ENCODE assay signal across 19 cellular contexts in genomic region chr4:6960628-6961027, GRCh38. TPM values are rescaled to one million over a fixed set of nuclear protein-coding genes. Genes with fewer than 3 reads are reported as not detected.
A peak's percentile ranks its signal among the peaks of the same experiment; 100 is the strongest.
DNase-seq lines count a peak whose midpoint lies in the region; ATAC-seq, FAIRE-seq and TF ChIP-seq lines count a peak whose summit lies in the region.
"Had no signal": no experiment of that assay in that cellular context is flagged by ENCODE, and none has a peak within 500 bp of the region (broad histone marks: within the 10 kb centered on the region; RNA-seq: fewer than 3 reads in every experiment).

No MANE protein-coding gene starts in this region.

- H3K23ac ChIP-seq in H1 (ENCODE audit: insufficient read length) (no peak overlapping the region), neuronal stem cell (ENCODE audit: low read depth, low read length, poor library complexity) (no peak overlapping the region)

- H2BK120ac ChIP-seq in H1 (replicated peaks; ENCODE audit: low read depth, low read length) (no peak overlapping the region), neuronal stem cell (ENCODE audit: low read depth, low read length) (no peak overlapping the region)

- H2AK5ac ChIP-seq in H1 (ENCODE audit: low read depth, low read length), result no peak overlapping the region
- peak overlapping the region; percentile 16 for H2AK5ac ChIP-seq in neuronal stem cell (ENCODE audit: low read depth, low read length)

- H3K9me3 ChIP-seq in H1 (ENCODE audit: insufficient read depth in 2 of 2, low read depth in 1 of 2, low read length in 1 of 2) (no peaks in the 10 kb centered on the region), neuronal stem cell (replicated peaks in 1 of 2; ENCODE audit: control insufficient read depth in 2 of 2, insufficient read depth in 1 of 2, low read depth in 1 of 2, low read length in 2 of 2) (no peaks in the 10 kb centered on the region)
- H3K9me3 ChIP-seq: A549 had no signal

- H2BK5ac ChIP-seq in H1 (ENCODE audit: low read depth, low read length) (no peak overlapping the region; the same call in 1 of the 2 replicates), neuronal stem cell (ENCODE audit: low read length) (no peak overlapping the region)

- CTCF ChIA-PET in H1 (lab: Charles Lee; ENCODE audit: partially characterized antibody), result interaction anchor here (0.9 to 1.7 kb wide), 5 partner anchors 13 to 87 kb away, joined by 3 to 5 read pairs (median 3); no protein-coding TSS in a partner anchor

- POLR2A ChIA-PET in H1 (lab: Charles Lee; ENCODE audit: partially characterized antibody), result interaction anchor here (1.5 kb wide), 1 partner anchor 13 kb away, joined by 5 read pairs; no protein-coding TSS in a partner anchor

- no peak for TF ChIP-seq EP300 in H1 (IDR thresholded peaks at IDR 0.05; ENCODE audit: borderline replicate concordance in 1 of 2, low read depth in 2 of 2, low read length in 2 of 2)

- H3K4ac ChIP-seq in H1 (replicated peaks; ENCODE audit: insufficient read length, low read depth, low read length) (no peak overlapping the region), neuronal stem cell (ENCODE audit: low read length) (no peak overlapping the region)

- peaks cover 0 to 2% of the 10 kb centered on the region in 2 experiments for H4K20me1 ChIP-seq in H1 (replicated peaks in 1 of 2; ENCODE audit: control insufficient read depth in 1 of 2, insufficient read depth in 2 of 2, low read length in 2 of 2)

- H3K4me1 ChIP-seq in H1 (replicated peaks in 1 of 4; ENCODE audit: control insufficient read depth in 3 of 4, insufficient read depth in 4 of 4, low read length in 3 of 4), result peaks cover 0 to 33% (median 27%) of the 10 kb centered on the region in 4 experiments; a peak in 6 of 7 replicates
- peaks cover 24 to 32% of the 10 kb centered on the region in 2 donors for H3K4me1 ChIP-seq in neuronal stem cell (ENCODE audit: control insufficient read depth in 2 of 2, insufficient read depth in 1 of 2, low read depth in 1 of 2, low read length in 2 of 2)

- H2AFZ ChIP-seq in H1 (ENCODE audit: low read length) (no peak overlapping the region), neuronal stem cell (ENCODE audit: low read length) (no peak overlapping the region)

- TF ChIP-seq CTCF in H1 (IDR thresholded peaks at IDR 0.05; ENCODE audit: control extremely low read depth in 1 of 3, insufficient read depth in 1 of 3, low read depth in 1 of 3, low read length in 3 of 3), result no peak

- H4K8ac ChIP-seq in H1 (ENCODE audit: extremely low read depth, insufficient read depth, low read length) (no peak overlapping the region; the same call in 1 of the 2 replicates), neuronal stem cell (ENCODE audit: low read depth, low read length) (no peak overlapping the region)

- H3K23me2 ChIP-seq in H1 (ENCODE audit: low read depth, low read length), result no peaks in the 10 kb centered on the region; the same call in 1 of the 2 replicates

- H4K5ac ChIP-seq in H1 (ENCODE audit: insufficient read length, low read depth, low read length), result no peak overlapping the region

- H3K4me3 ChIP-seq in H1 (ENCODE audit: extremely low read depth in 1 of 4, insufficient read depth in 2 of 4, low read depth in 3 of 4, low read length in 4 of 4) (no peak overlapping the region), neuronal stem cell (ENCODE audit: low read length in 2 of 2) (no peak overlapping the region)
- H3K4me3 ChIP-seq: A549 had no signal

- no peak overlapping the region for H4K91ac ChIP-seq in H1 (replicated peaks; ENCODE audit: insufficient read length, low read length)
- no peak overlapping the region for H4K91ac ChIP-seq in neuronal stem cell (ENCODE audit: low read depth, low read length, poor library complexity)

- H2BK20ac ChIP-seq in H1 (ENCODE audit: low read length), result no peak overlapping the region

- H3K18ac ChIP-seq in H1 (ENCODE audit: extremely low read depth, low read length), result no peak overlapping the region
- H3K18ac ChIP-seq in neuronal stem cell (ENCODE audit: low read length), result peak overlapping the region; percentile 79

- H3K27me3 ChIP-seq in H1 (replicated peaks in 1 of 4; ENCODE audit: control insufficient read depth in 3 of 4, extremely low read depth in 1 of 4, insufficient read depth in 3 of 4, low read length in 3 of 4) (no peaks in the 10 kb centered on the region), neuronal stem cell (ENCODE audit: control insufficient read depth in 3 of 3, insufficient read depth in 3 of 3, low read depth in 1 of 3, low read length in 3 of 3) (no peaks in the 10 kb centered on the region)

- FAIRE-seq in H1 (lab: Jason Lieb, UNC), result no peak
- no peak for FAIRE-seq in GM19239 (lab: Jason Lieb, UNC)
- FAIRE-seq: A549, G401.6, GM12891 had no signal

- no peak for TF ChIP-seq POLR2A in H1 (IDR thresholded peaks at IDR 0.05; ENCODE audit: control extremely low read depth in 1 of 2, low read depth in 2 of 2, low read length in 2 of 2)

- H3K14ac ChIP-seq in H1 (ENCODE audit: insufficient read length) (no peak overlapping the region), neuronal stem cell (ENCODE audit: low read length) (no peak overlapping the region)

- DNase-seq in activated CD8-positive, alpha-beta memory T cell treated with anti-CD3 and anti-CD28 coated beads for 24 hours, result peak; percentile 30
- DNase-seq in activated CD8-positive, alpha-beta memory T cell treated with anti-CD3 and anti-CD28 coated beads, Interleukin-2, amount 50 U/mL, for 4 hours, result no peak
- DNase-seq in H1 (ENCODE audit: low read depth in 1 of 2, low spot score in 2 of 2), result no peak
- DNase-seq in neuronal stem cell (ENCODE audit: low spot score), result no peak
- DNase-seq in retina, result peak; percentile 9
- no peak for DNase-seq in GM19239 (ENCODE audit: insufficient read length, low spot score)
- DNase-seq: C1 segment of cervical spinal cord; CD4-positive, CD25-positive, alpha-beta regulatory T cell; CD8-positive, alpha-beta memory T cell; COR-L47; GOT3; H9 had no signal

- H3K9ac ChIP-seq in H1 (replicated peaks in 1 of 4; ENCODE audit: extremely low read depth in 1 of 4, low read depth in 3 of 4, low read length in 3 of 4) (no peak overlapping the region), neuronal stem cell (ENCODE audit: low read depth, low read length, poor library complexity) (no peak overlapping the region)

- 0 out of 2 replicates have a peak overlapping the region, but pooled peaks have one; percentile 23 for H2BK12ac ChIP-seq in H1 (ENCODE audit: low read depth, low read length)
- H2BK12ac ChIP-seq in neuronal stem cell (ENCODE audit: low read length), result no peak overlapping the region

- no peaks in the 10 kb centered on the region for H3K36me3 ChIP-seq in H1 (ENCODE audit: control insufficient read depth in 2 of 4, insufficient read depth in 4 of 4, low read length in 3 of 4)
- H3K36me3 ChIP-seq in neuronal stem cell (replicated peaks in 1 of 2; ENCODE audit: control insufficient read depth in 2 of 2, insufficient read depth in 2 of 2, low read length in 2 of 2), result no peaks in the 10 kb centered on the region

- H3K79me2 ChIP-seq in H1 (ENCODE audit: control insufficient read depth in 1 of 2, insufficient read depth in 2 of 2, low read length in 2 of 2), result peaks cover 0 to 60% of the 10 kb centered on the region in 2 experiments; a peak in 2 of 4 replicates

- H3K56ac ChIP-seq in H1 (replicated peaks; ENCODE audit: insufficient read length, low read depth, low read length), result no peak overlapping the region

- H3K79me1 ChIP-seq in H1 (ENCODE audit: low read depth, low read length), result peaks cover 11% of the 10 kb centered on the region
- H3K79me1 ChIP-seq in neuronal stem cell (ENCODE audit: low read depth, low read length), result peaks cover 5% of the 10 kb centered on the region

- no peak overlapping the region for H2BK15ac ChIP-seq in H1 (ENCODE audit: low read length)
- no peak overlapping the region for H2BK15ac ChIP-seq in neuronal stem cell (ENCODE audit: low read length)

- no peak overlapping the region for H3K27ac ChIP-seq in H1 (ENCODE audit: low read depth, low read length)
- H3K27ac ChIP-seq in neuronal stem cell (replicated peaks; ENCODE audit: low read length), result no peak overlapping the region
- H3K27ac ChIP-seq: 22Rv1, A549, HL-60 had no signal

- ATAC-seq in HG02588 (IDR thresholded peaks at IDR 0.05; ENCODE audit: unreplicated experiment) (no peak), GM21390 (IDR thresholded peaks at IDR 0.05; ENCODE audit: unreplicated experiment) (no peak)
- ATAC-seq: A549 had no signal

- H3K4me2 ChIP-seq in H1 (ENCODE audit: insufficient read depth in 1 of 2, low read depth in 2 of 2, low read length in 2 of 2) (no peak overlapping the region), neuronal stem cell (ENCODE audit: insufficient read depth, low read length, poor library complexity, severe bottlenecking) (no peak overlapping the region)
- H3K4me2 ChIP-seq: A549 had no signal

- TF ChIP-seq RAD21 in H1 (IDR thresholded peaks at IDR 0.05 in 1 of 2, conservative IDR thresholded peaks at IDR 0.05 in 1 of 2; ENCODE audit: low read depth in 2 of 2, low read length in 2 of 2), result no peak

- 94% methylated on average over 14 of the region's 14 CpGs; no CpG with 5 or more reads in 1 of the 2 experiments for WGBS in H1 (ENCODE audit: extremely low coverage in 1 of 2, insufficient coverage in 1 of 2, insufficient read length in 1 of 2, insufficient replicate concordance in 2 of 2, low coverage in 1 of 2, low lambda C conversion rate in 2 of 2, missing lambda C conversion rate in 1 of 2), 2 experiments
- no CpG with 5 or more reads among the region's 14 CpGs for WGBS in neuronal stem cell (ENCODE audit: extremely low coverage in 2 of 2, insufficient read length in 2 of 2, insufficient replicate concordance in 1 of 2), 2 donors

TF ChIP-seq in H1, 55 proteins besides CTCF, POLR2A, EP300 and RAD21 (continues in another document):
- TF ChIP-seq MAFK (IDR thresholded peaks at IDR 0.05; ENCODE audit: low read depth, low read length) (no peak), CBX8 (IDR thresholded peaks at IDR 0.05; ENCODE audit: borderline replicate concordance, low read depth, low read length) (no peak), SP2 (IDR thresholded peaks at IDR 0.05; ENCODE audit: low read length) (no peak), NRF1 (IDR thresholded peaks at IDR 0.05; ENCODE audit: low read depth, low read length) (no peak), TEAD4 (IDR thresholded peaks at IDR 0.05; ENCODE audit: low read depth, low read length) (no peak), CBX5 (IDR thresholded peaks at IDR 0.05; ENCODE audit: low read depth, low read length) (no peak)

RNA-seq across cellular contexts. Expression of gene TBC1D14, which starts 51.0 kb away (rescaled TPM):
- total RNA-seq in H1 (2021; fragmentation: NEBNext Ultra II Directional; extraction: Animal tissue kit (Norgen Biotek cat#: 25700)), result 48.2 and 49.7 TPM in 2 replicates
- 45.6 and 46.2 TPM in 2 replicates for polyA plus RNA-seq in H1 (2011; rRNA removed)
- polyA plus RNA-seq in H1 (2011; cell fraction: cytosol; rRNA removed), result 49.8 TPM
- polyA plus RNA-seq in H1 (2011; cell fraction: nucleus; rRNA removed), result 47.4 TPM
- polyA plus RNA-seq in H1 (2012, experiment 1 of 2), result 38.7 to 43.8 TPM (median 41.7 TPM) in 4 replicates
- polyA plus RNA-seq in H1 (2012, experiment 2 of 2), result 21.9 TPM
- polyA plus RNA-seq in H1 (2013, experiment 1 of 2), result 24.2 TPM
- polyA plus RNA-seq in H1 (2013, experiment 2 of 2), result 25.4 TPM
- polyA minus RNA-seq in H1 (2011; rRNA and poly(A)+ RNA removed), result 51.5 and 51.9 TPM in 2 replicates
- 27.0 TPM for polyA minus RNA-seq in H1 (2011; cell fraction: cytosol; rRNA and poly(A)+ RNA removed)
- polyA minus RNA-seq in H1 (2011; cell fraction: nucleus; rRNA and poly(A)+ RNA removed), result 30.9 TPM
- polyA plus RNA-seq in neuronal stem cell (2013, experiment 1 of 2), result 33.1 TPM
- 33.3 TPM for polyA plus RNA-seq in neuronal stem cell (2013, experiment 2 of 2)

Comparison
In these comparisons a context has a peak if more than half of its experiments do, and no peak if none do; other contexts are left out.
1. DNase-seq: peak in activated CD8-positive, alpha-beta memory T cell treated with anti-CD3 and anti-CD28 coated beads for 24 hours (single experiment) and retina (single experiment); none in activated CD8-positive, alpha-beta memory T cell treated with anti-CD3 and anti-CD28 coated beads, Interleukin-2, amount 50 U/mL, for 4 hours (single experiment), H1 (0 of 2), neuronal stem cell (single experiment) and GM19239 (single experiment).